11 cellular contexts compared by ENCODE assay signal in genomic region chr11:118705111-118705741, GRCh38. TPM values are rescaled to one million over a fixed set of nuclear protein-coding genes. Genes with fewer than 3 reads are reported as not detected.
A peak's percentile ranks its signal among the peaks of the same experiment; 100 is the strongest.
DNase-seq lines count a peak whose midpoint lies in the region; ATAC-seq and TF ChIP-seq lines count a peak whose summit lies in the region.
"Had no signal": no experiment of that assay in that cellular context is flagged by ENCODE, and none has a peak within 500 bp of the region (broad histone marks: within the 10 kb centered on the region; RNA-seq: fewer than 3 reads in every experiment).

No MANE protein-coding gene starts in this region.

- no peaks in the 10 kb centered on the region for H3K36me3 ChIP-seq in endodermal cell (ENCODE audit: control insufficient read depth, insufficient read depth, low read length)

- H3K27me3 Mint-ChIP-seq in activated naive CD4-positive, alpha-beta T cell treated with anti-CD3 and anti-CD28 coated beads for 36 hours (ENCODE audit: low read depth) = no peaks in the 10 kb centered on the region
- H3K27me3 Mint-ChIP-seq in endodermal cell (ENCODE audit: insufficient read depth) = peaks cover 33% of the 10 kb centered on the region

- peaks cover 3% of the 10 kb centered on the region for H3K9me3 Mint-ChIP-seq in activated naive CD4-positive, alpha-beta T cell treated with anti-CD3 and anti-CD28 coated beads for 36 hours
- H3K9me3 Mint-ChIP-seq in endodermal cell = peaks cover 10% of the 10 kb centered on the region

- H3K27ac Mint-ChIP-seq in activated naive CD4-positive, alpha-beta T cell treated with anti-CD3 and anti-CD28 coated beads for 36 hours = peak overlapping the region; percentile 0
- H3K27ac Mint-ChIP-seq in endodermal cell = no peak overlapping the region

- intact Hi-C loops in activated naive CD4-positive, alpha-beta T cell treated with anti-CD3 and anti-CD28 coated beads for 36 hours (cut with micrococcal nuclease) = loop anchor here (1.0 kb wide), 1 partner anchor 10 kb away; no protein-coding TSS in a partner anchor

- CTCF ChIA-PET in activated naive CD4-positive, alpha-beta T cell treated with anti-CD3 and anti-CD28 coated beads for 36 hours (lab: Charles Lee) = interaction anchor here (0.5 to 1.6 kb wide), 9 partner anchors 13 to 721 kb away, joined by 3 to 11 read pairs (median 3); no protein-coding TSS in a partner anchor

- DNase-seq in activated naive CD4-positive, alpha-beta T cell treated with anti-CD3 and anti-CD28 coated beads for 36 hours = peak; percentile 69
- DNase-seq in activated naive CD4-positive, alpha-beta T cell treated with anti-CD3 and anti-CD28 coated beads, Interleukin-2, amount 50 U/mL, for 16 hours = no peak
- DNase-seq in T-helper 22 cell (ENCODE audit: low read depth) = peak; percentile 54
- no peak for DNase-seq in endodermal cell
- DNase-seq in stimulated activated naive CD8-positive, alpha-beta T cell treated with anti-CD3 and anti-CD28 coated beads, Interleukin-15, Interleukin-2, amounts not matched to agents 100 U/mL and 50 U/mL, for 24 hours = peak; percentile 51
- no peak for DNase-seq in mesenteric fat pad (ENCODE audit: low spot score)

- 78 to 88% methylated on average over 9 to 15 of the region's 15 CpGs for WGBS in endodermal cell (ENCODE audit: insufficient coverage in 1 of 2, insufficient read length in 1 of 2), 2 experiments

- H3K9me3 ChIP-seq in endodermal cell (ENCODE audit: control insufficient read depth, low read length) = peaks cover 3% of the 10 kb centered on the region

- no peak overlapping the region for H3K4me3 ChIP-seq in endodermal cell (ENCODE audit: low read length)

- H3K9ac ChIP-seq in endodermal cell (ENCODE audit: extremely low read depth, low read length, poor library complexity, severe bottlenecking) = no peak overlapping the region
- H3K9ac ChIP-seq: KMS-11 had no signal

- TF ChIP-seq CTCF in endodermal cell (conservative IDR thresholded peaks at IDR 0.05) = no peak

- H3K4me1 ChIP-seq in endodermal cell (ENCODE audit: control insufficient read depth, insufficient read depth, low read length) = no peaks in the 10 kb centered on the region

- H3K27me3 ChIP-seq in endodermal cell (ENCODE audit: control insufficient read depth, insufficient read depth, low read length, poor library complexity, severe bottlenecking) = no peaks in the 10 kb centered on the region

- peaks cover 30% of the 10 kb centered on the region for H3K4me1 Mint-ChIP-seq in activated naive CD4-positive, alpha-beta T cell treated with anti-CD3 and anti-CD28 coated beads for 36 hours (ENCODE audit: low read depth)
- peaks cover 4% of the 10 kb centered on the region for H3K4me1 Mint-ChIP-seq in endodermal cell

- peak overlapping the region; percentile 3 for H3K4me3 Mint-ChIP-seq in activated naive CD4-positive, alpha-beta T cell treated with anti-CD3 and anti-CD28 coated beads for 36 hours
- H3K4me3 Mint-ChIP-seq in endodermal cell = no peak overlapping the region

- peak; percentile 61 for ATAC-seq in stimulated activated naive CD8-positive, alpha-beta T cell treated with anti-CD3 and anti-CD28 coated beads, Interleukin-15, Interleukin-2, amounts not matched to agents 100 U/mL and 50 U/mL, for 24 hours
- ATAC-seq in HG02870 (IDR thresholded peaks at IDR 0.05; ENCODE audit: unreplicated experiment) = no peak
- no peak for ATAC-seq in GM18517 (IDR thresholded peaks at IDR 0.05; ENCODE audit: unreplicated experiment)

- peak overlapping the region; percentile 68 for H3K27ac ChIP-seq in endodermal cell (ENCODE audit: low read depth, low read length)
- H3K27ac ChIP-seq: KMS-11 had no signal

- peaks cover 3% of the 10 kb centered on the region for H3K36me3 Mint-ChIP-seq in activated naive CD4-positive, alpha-beta T cell treated with anti-CD3 and anti-CD28 coated beads for 36 hours (ENCODE audit: low read depth)
- peaks cover 7% of the 10 kb centered on the region for H3K36me3 Mint-ChIP-seq in endodermal cell (ENCODE audit: low read depth)

RNA-seq across cellular contexts. Expression of gene TREH, which starts 25.8 kb away (rescaled TPM):
- not detected for total RNA-seq in activated naive CD4-positive, alpha-beta T cell treated with anti-CD3 and anti-CD28 coated beads for 36 hours
- total RNA-seq in endodermal cell (not detected), mesenteric fat pad (not detected)
- polyA plus RNA-seq in endodermal cell (2013, experiment 1 of 2) = not detected
- polyA plus RNA-seq in endodermal cell (2013, experiment 2 of 2) = not detected
- total RNA-seq: endothelial cell of umbilical vein had no signal
- polyA plus RNA-seq: BJ, endothelial cell of umbilical vein had no signal

Comparison
In these comparisons a context has a peak if more than half of its experiments do, and no peak if none do; other contexts are left out.
1. DNase-seq: peak in activated naive CD4-positive, alpha-beta T cell treated with anti-CD3 and anti-CD28 coated beads for 36 hours (single experiment), T-helper 22 cell (single experiment) and stimulated activated naive CD8-positive, alpha-beta T cell treated with anti-CD3 and anti-CD28 coated beads, Interleukin-15, Interleukin-2, amounts not matched to agents 100 U/mL and 50 U/mL, for 24 hours (single experiment); none in activated naive CD4-positive, alpha-beta T cell treated with anti-CD3 and anti-CD28 coated beads, Interleukin-2, amount 50 U/mL, for 16 hours (single experiment), endodermal cell (single experiment) and mesenteric fat pad (single experiment).